ENCODE assay signal across 8 cellular contexts in the genomic region with DNA sequence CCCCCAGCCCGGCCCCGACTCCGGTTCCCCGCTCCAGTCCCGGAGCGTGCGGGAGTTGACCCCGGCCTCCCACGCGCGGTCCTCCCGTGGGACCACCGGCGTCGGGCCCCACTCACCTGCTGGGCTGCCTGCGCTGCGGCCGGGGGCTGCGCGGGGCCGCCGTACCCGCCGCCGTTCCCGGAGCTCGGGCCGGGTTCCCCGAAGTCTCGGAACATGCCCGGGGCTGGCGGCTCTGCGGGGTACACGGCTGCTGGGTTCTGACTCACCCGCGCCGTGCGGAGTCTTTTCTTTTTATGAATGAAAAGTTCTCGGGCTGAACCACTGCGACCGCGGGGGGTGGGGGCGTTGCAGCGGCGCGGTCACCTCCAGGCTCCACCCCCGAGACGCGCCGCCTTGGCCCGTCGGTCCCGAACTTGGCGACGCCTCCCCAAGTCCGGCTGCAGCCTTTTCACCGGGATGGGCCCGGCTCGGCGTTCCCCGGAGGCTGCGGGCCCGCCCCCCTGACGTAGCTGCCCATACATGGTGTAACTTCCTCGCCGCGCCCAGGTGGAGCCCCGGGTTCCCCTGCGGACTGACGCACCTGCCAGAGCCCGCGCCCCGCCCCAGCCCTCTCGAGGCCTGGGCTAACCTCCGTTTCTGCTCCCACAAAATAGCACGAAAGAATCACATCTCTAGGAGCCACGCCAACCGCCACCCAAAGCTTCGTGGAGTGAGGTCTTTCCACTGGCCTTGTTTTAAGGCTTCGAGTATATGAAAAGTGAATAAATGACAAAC. TPM values are rescaled to one million over a fixed set of nuclear protein-coding genes. Genes with fewer than 3 reads are reported as not detected.
DNase-seq lines count a peak whose midpoint lies in the region; ATAC-seq, FAIRE-seq and TF ChIP-seq lines count a peak whose summit lies in the region.

A gene (minus strand): TSS at position 264 of the 774 bp plus-strand sequence. CDS start 49 bp downstream, at position 215.

- H3K4me1 ChIP-seq in kidney (ENCODE audit: control insufficient read depth in 1 of 2, insufficient read depth in 1 of 2, low read depth in 1 of 2, low read length in 2 of 2), result peaks cover 3 to 6% of the 10 kb centered on the region in 2 donors

- H3K27ac ChIP-seq in kidney (ENCODE audit: low read depth in 2 of 2, low read length in 2 of 2), result no peak within 1 kb of the TSS

- DNase-seq in GM13977 (ENCODE audit: low spot score) (peak; percentile 95), NCI-H1436 (lab: John Stamatoyannopoulos, UW) (peak; percentile 69), kidney (peak; percentile 96), NCI-H1694 treated with DMSO at 0.1 percent for 48 hours (lab: John Stamatoyannopoulos, UW) (no peak)
- DNase-seq in central memory CD4-positive, alpha-beta T cell, result peak; percentile 93
- peak; percentile 85 to 89 for DNase-seq in stimulated activated CD4-positive, alpha-beta T cell treated with anti-CD3 and anti-CD28 coated beads, Interleukin-15, amount 100 ng/mL, for 1 hour (ENCODE audit: low read depth in 1 of 2, low spot score in 1 of 2)

- TF ChIP-seq CTCF in GM13977 (IDR thresholded peaks at IDR 0.05; ENCODE audit: extremely low read depth, insufficient read depth, missing control alignments), result no peak
- no peak for TF ChIP-seq CTCF in kidney (IDR thresholded peaks at IDR 0.05; ENCODE audit: borderline replicate concordance, extremely low read depth, insufficient read depth)

- no peaks in the 10 kb centered on the region for H3K9me3 ChIP-seq in kidney (ENCODE audit: control insufficient read depth in 1 of 2, low read length in 2 of 2)

- H3K9ac ChIP-seq in kidney (ENCODE audit: low read length in 2 of 2), result peak within 1 kb of the TSS in 1 of 2 donors; percentile 26

- peak within 1 kb of the TSS in 1 of 2 donors; percentile 47 for H3K4me3 ChIP-seq in kidney (ENCODE audit: low read length in 2 of 2)

- in situ Hi-C loops in GM13977 (cut with MboI; ENCODE audit: low pct_unique_long_range_greater_than_20kb, low sequenced_read_pairs, unreplicated experiment), result no loop called here

- no peaks in the 10 kb centered on the region for H3K36me3 ChIP-seq in kidney (ENCODE audit: control insufficient read depth in 1 of 2, insufficient read depth in 2 of 2, low read length in 2 of 2)

- no peak for FAIRE-seq in kidney (lab: Jason Lieb, UNC)

- intact Hi-C loops in kidney (cut with DNase I), result no loop called here

- ATAC-seq in HG02642 (IDR thresholded peaks at IDR 0.05; ENCODE audit: poor library complexity, unreplicated experiment), result peak; percentile 79
- peak; percentile 84 for ATAC-seq in activated CD4-positive, CD25-positive, alpha-beta regulatory T cell treated with anti-CD3 and anti-CD28 coated beads, Interleukin-2, amount 50 U/mL, for 24 hours

RNA-seq across cellular contexts. Expression of the gene that starts here (rescaled TPM):
- total RNA-seq in kidney, result 3.2 TPM
- 0.37 TPM for polyA plus RNA-seq in kidney (ENCODE audit: insufficient read depth, low read depth, low replicate concordance)
